In the genomic region with DNA sequence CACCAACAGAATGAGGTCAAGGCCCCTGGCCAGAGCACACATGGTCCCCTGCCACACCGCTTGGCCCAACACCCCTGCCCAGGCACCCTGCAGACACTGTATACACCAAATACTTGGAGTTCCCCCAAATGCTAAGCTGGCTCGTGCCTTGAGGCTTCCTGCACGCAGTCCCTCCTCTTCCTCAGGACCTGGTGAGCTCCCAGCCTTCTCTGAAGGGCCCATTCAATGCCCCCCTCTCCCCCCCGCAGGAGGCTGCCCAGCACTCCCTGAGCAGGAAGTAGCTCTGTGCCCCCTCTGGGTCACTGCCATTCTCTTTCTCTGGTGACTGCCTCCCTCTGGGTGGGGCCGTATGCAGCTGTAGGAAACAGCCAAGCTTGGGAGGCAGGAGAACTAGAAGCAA, we compare ENCODE assay signal across 1 cellular context.
TF ChIP-seq lines count a peak whose summit lies in the region.

No MANE protein-coding gene starts in this region.

TF ChIP-seq in H1, 55 proteins besides CTCF, POLR2A, EP300 and RAD21 (continued from another document):
- TF ChIP-seq, protein P1, sequence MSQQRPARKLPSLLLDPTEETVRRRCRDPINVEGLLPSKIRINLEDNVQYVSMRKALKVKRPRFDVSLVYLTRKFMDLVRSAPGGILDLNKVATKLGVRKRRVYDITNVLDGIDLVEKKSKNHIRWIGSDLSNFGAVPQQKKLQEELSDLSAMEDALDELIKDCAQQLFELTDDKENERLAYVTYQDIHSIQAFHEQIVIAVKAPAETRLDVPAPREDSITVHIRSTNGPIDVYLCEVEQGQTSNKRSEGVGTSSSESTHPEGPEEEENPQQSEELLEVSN (IDR thresholded peaks at IDR 0.05): no peak
